8 cellular contexts compared by ENCODE assay signal in the genomic region with DNA sequence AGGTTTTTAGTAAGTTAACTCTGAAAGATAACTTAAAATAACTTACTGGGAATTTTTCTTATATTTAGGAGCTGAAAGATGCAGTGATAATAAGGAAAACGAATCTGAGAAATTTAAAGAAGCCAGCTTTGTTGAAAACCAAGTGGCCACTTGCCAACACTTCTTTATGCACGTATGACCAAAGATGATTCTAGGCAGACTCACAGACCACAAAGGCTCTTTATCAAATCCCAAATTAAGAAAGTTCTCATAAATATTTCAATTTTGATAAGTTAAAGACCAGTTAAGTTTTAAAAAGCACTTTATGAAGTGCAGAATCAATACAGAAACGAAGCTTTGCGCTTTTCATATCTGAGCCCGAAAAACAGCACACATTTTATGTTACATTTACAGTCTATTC. TPM values are rescaled to one million over a fixed set of nuclear protein-coding genes. Genes with fewer than 3 reads are reported as not detected.
DNase-seq lines count a peak whose midpoint lies in the region; TF ChIP-seq lines count a peak whose summit lies in the region.

No MANE protein-coding gene starts in this region.

- H3K27ac ChIP-seq in HUES6 (ENCODE audit: low read depth, low read length), result peak overlapping the region; percentile 86
- H3K27ac ChIP-seq in urinary bladder (ENCODE audit: low read depth), result peak overlapping the region; percentile 99

- H3K4me1 Mint-ChIP-seq in brain, result peaks cover 55% of the 10 kb centered on the region

- H3K9me3 ChIP-seq in HUES6 (ENCODE audit: control insufficient read depth, insufficient read depth, low read depth, low read length), result no peaks in the 10 kb centered on the region

- H3K36me3 ChIP-seq in HUES6 (ENCODE audit: control insufficient read depth, insufficient read depth, low read length) (peaks cover 7% of the 10 kb centered on the region; the same call in 1 of the 2 replicates), urinary bladder (ENCODE audit: insufficient read depth) (no peaks in the 10 kb centered on the region)

- no peaks in the 10 kb centered on the region for H3K27me3 ChIP-seq in HUES6 (ENCODE audit: control insufficient read depth, insufficient read depth, low read length)

- H3K4me3 ChIP-seq in HUES6 (ENCODE audit: low read depth, low read length), result peak overlapping the region; percentile 78
- H3K4me3 ChIP-seq in urinary bladder (ENCODE audit: low read depth, low read length), result peak overlapping the region; percentile 99

- TF ChIP-seq CTCF in AG09319 (IDR thresholded peaks at IDR 0.05; ENCODE audit: low read depth, low read length), result no peak
- no peak for TF ChIP-seq CTCF in brain (conservative IDR thresholded peaks at IDR 0.05)

- H3K4me1 ChIP-seq in HUES6 (ENCODE audit: control insufficient read depth, insufficient read depth, low read length) (no peaks in the 10 kb centered on the region), urinary bladder (ENCODE audit: insufficient read depth) (peaks cover 2% of the 10 kb centered on the region)

- H3K4me3 Mint-ChIP-seq in brain, result peak overlapping the region; percentile 96 to 100 (median 99)

- H3K27ac Mint-ChIP-seq in brain, result peak overlapping the region; percentile 98 to 100 (median 100)

- H3K27me3 Mint-ChIP-seq in brain, result peaks cover 9% of the 10 kb centered on the region

- H3K9ac ChIP-seq in HUES6 (ENCODE audit: low read length), result peak overlapping the region; percentile 91

- DNase-seq in AG09319 (ENCODE audit: extremely low read depth, low read depth) (peak; percentile 18), lung microvascular endothelial cell (ENCODE audit: low read depth in 2 of 2) (peak; percentile 48 to 51), UCSD-AML1 (lab: John Stamatoyannopoulos, UW; ENCODE audit: unreplicated experiment) (no peak), islet precursor cell (no peak)
- DNase-seq in effector CD8-positive, alpha-beta T cell (lab: John Stamatoyannopoulos, UW), result no peak

- H3K36me3 Mint-ChIP-seq in brain, result peaks cover 53% of the 10 kb centered on the region

- peaks cover 0 to 3% (median 0%) of the 10 kb centered on the region in 5 experiments for H3K9me3 Mint-ChIP-seq in brain

- 4% methylated on average over 5 of the region's 5 CpGs for WGBS in urinary bladder

RNA-seq across cellular contexts. Expression of gene AFF4, which starts 1.5 kb away (rescaled TPM):
- polyA plus RNA-seq in brain (ENCODE audit: insufficient read depth, low read depth, low replicate concordance) (20.4 TPM), urinary bladder (26.9 TPM)
- total RNA-seq in lung microvascular endothelial cell (19.8 and 20.4 TPM in 2 replicates), urinary bladder (89.8 TPM)

Comparison
In these comparisons a context has a peak if more than half of its experiments do, and no peak if none do; other contexts are left out.
1. DNase-seq: peak in AG09319 (single experiment) and lung microvascular endothelial cell (2 of 2); none in UCSD-AML1 (single experiment), islet precursor cell (single experiment) and effector CD8-positive, alpha-beta T cell (single experiment).